1 cellular context compared by ENCODE assay signal in the genomic region with DNA sequence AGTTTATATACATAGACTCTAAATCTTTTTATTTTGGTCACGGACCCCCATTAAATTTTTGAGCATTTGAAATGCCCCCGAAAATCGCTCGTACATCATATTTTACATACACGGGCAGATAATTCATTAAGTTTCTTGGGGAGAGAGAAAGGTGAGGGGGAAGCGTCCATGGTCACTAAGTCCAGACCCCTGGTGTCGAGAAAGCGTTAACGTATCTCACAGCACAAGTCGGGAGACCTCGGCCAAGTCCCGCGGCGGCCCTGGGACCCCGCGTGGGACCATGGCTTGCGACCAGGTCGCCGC.
TF ChIP-seq lines count a peak whose summit lies in the region.

No MANE protein-coding gene starts in this region.

TF ChIP-seq in K562, 482 proteins besides CTCF, POLR2A, EP300 and RAD21 (continued from another document):
- TF ChIP-seq, protein P1, sequence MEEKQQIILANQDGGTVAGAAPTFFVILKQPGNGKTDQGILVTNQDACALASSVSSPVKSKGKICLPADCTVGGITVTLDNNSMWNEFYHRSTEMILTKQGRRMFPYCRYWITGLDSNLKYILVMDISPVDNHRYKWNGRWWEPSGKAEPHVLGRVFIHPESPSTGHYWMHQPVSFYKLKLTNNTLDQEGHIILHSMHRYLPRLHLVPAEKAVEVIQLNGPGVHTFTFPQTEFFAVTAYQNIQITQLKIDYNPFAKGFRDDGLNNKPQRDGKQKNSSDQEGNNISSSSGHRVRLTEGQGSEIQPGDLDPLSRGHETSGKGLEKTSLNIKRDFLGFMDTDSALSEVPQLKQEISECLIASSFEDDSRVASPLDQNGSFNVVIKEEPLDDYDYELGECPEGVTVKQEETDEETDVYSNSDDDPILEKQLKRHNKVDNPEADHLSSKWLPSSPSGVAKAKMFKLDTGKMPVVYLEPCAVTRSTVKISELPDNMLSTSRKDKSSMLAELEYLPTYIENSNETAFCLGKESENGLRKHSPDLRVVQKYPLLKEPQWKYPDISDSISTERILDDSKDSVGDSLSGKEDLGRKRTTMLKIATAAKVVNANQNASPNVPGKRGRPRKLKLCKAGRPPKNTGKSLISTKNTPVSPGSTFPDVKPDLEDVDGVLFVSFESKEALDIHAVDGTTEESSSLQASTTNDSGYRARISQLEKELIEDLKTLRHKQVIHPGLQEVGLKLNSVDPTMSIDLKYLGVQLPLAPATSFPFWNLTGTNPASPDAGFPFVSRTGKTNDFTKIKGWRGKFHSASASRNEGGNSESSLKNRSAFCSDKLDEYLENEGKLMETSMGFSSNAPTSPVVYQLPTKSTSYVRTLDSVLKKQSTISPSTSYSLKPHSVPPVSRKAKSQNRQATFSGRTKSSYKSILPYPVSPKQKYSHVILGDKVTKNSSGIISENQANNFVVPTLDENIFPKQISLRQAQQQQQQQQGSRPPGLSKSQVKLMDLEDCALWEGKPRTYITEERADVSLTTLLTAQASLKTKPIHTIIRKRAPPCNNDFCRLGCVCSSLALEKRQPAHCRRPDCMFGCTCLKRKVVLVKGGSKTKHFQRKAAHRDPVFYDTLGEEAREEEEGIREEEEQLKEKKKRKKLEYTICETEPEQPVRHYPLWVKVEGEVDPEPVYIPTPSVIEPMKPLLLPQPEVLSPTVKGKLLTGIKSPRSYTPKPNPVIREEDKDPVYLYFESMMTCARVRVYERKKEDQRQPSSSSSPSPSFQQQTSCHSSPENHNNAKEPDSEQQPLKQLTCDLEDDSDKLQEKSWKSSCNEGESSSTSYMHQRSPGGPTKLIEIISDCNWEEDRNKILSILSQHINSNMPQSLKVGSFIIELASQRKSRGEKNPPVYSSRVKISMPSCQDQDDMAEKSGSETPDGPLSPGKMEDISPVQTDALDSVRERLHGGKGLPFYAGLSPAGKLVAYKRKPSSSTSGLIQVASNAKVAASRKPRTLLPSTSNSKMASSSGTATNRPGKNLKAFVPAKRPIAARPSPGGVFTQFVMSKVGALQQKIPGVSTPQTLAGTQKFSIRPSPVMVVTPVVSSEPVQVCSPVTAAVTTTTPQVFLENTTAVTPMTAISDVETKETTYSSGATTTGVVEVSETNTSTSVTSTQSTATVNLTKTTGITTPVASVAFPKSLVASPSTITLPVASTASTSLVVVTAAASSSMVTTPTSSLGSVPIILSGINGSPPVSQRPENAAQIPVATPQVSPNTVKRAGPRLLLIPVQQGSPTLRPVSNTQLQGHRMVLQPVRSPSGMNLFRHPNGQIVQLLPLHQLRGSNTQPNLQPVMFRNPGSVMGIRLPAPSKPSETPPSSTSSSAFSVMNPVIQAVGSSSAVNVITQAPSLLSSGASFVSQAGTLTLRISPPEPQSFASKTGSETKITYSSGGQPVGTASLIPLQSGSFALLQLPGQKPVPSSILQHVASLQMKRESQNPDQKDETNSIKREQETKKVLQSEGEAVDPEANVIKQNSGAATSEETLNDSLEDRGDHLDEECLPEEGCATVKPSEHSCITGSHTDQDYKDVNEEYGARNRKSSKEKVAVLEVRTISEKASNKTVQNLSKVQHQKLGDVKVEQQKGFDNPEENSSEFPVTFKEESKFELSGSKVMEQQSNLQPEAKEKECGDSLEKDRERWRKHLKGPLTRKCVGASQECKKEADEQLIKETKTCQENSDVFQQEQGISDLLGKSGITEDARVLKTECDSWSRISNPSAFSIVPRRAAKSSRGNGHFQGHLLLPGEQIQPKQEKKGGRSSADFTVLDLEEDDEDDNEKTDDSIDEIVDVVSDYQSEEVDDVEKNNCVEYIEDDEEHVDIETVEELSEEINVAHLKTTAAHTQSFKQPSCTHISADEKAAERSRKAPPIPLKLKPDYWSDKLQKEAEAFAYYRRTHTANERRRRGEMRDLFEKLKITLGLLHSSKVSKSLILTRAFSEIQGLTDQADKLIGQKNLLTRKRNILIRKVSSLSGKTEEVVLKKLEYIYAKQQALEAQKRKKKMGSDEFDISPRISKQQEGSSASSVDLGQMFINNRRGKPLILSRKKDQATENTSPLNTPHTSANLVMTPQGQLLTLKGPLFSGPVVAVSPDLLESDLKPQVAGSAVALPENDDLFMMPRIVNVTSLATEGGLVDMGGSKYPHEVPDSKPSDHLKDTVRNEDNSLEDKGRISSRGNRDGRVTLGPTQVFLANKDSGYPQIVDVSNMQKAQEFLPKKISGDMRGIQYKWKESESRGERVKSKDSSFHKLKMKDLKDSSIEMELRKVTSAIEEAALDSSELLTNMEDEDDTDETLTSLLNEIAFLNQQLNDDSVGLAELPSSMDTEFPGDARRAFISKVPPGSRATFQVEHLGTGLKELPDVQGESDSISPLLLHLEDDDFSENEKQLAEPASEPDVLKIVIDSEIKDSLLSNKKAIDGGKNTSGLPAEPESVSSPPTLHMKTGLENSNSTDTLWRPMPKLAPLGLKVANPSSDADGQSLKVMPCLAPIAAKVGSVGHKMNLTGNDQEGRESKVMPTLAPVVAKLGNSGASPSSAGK (IDR thresholded peaks at IDR 0.05), result 0 out of 2 replicates have a peak, but pooled peaks have one; percentile 2
